27 cellular contexts compared by ENCODE assay signal in genomic region chr4:64250061-64250460, GRCh38.
"Had no signal": no experiment of that assay in that cellular context is flagged by ENCODE, and none has a peak within 500 bp of the region (broad histone marks: within the 10 kb centered on the region; RNA-seq: fewer than 3 reads in every experiment).

No MANE protein-coding gene starts in this region.

- H3K4me3 ChIP-seq: ascending aorta, colonic mucosa, esophagus squamous epithelium, heart left ventricle had no signal

- ATAC-seq: activated CD4-positive, alpha-beta T cell treated with anti-CD3 and anti-CD28 coated beads for 36 hours; activated CD8-positive, alpha-beta memory T cell treated with anti-CD3 and anti-CD28 coated beads, Interleukin-2, amount 10 ng/mL, durations not matched to agents 7 days and 5 days; activated CD8-positive, alpha-beta T cell treated with anti-CD3 and anti-CD28 coated beads, Interleukin-2, amount 10 ng/mL, durations not matched to agents 7 days and 5 days; activated naive CD4-positive, alpha-beta T cell treated with anti-CD3 and anti-CD28 coated beads, Interleukin-2, amount 50 U/mL, for 72 hours; activated T-cell treated with anti-CD3 and anti-CD28 coated beads, Interleukin-2, amount 50 U/mL, for 72 hours; heart left ventricle; T-helper 17 cell had no signal

- H3K4me1 ChIP-seq: ascending aorta, colonic mucosa, esophagus squamous epithelium, heart left ventricle had no signal

- H3K9me3 ChIP-seq: ascending aorta, colonic mucosa, esophagus squamous epithelium had no signal

- DNase-seq: activated B cell treated with CpG ODN at 0.5 μM for 24 hours; activated CD4-positive, alpha-beta memory T cell treated with anti-CD3 and anti-CD28 coated beads for 36 hours; activated CD4-positive, alpha-beta T cell treated with anti-CD3 and anti-CD28 coated beads for 36 hours; activated CD4-positive, alpha-beta T cell treated with anti-CD3 and anti-CD28 coated beads, Interleukin-2, amount 10 ng/mL, durations not matched to agents 24 days and 14 days; activated CD4-positive, CD25-positive, alpha-beta regulatory T cell treated with anti-CD3 and anti-CD28 coated beads, Interleukin-2, amount 50 U/mL, for 72 hours; activated CD8-positive, alpha-beta memory T cell treated with anti-CD3 and anti-CD28 coated beads, Interleukin-2, amount 10 ng/mL, durations not matched to agents 7 days and 5 days; activated CD8-positive, alpha-beta memory T cell treated with anti-CD3 and anti-CD28 coated beads, Interleukin-2, amount 50 U/mL, for 4 hours; activated CD8-positive, alpha-beta T cell treated with anti-CD3 and anti-CD28 coated beads, Interleukin-2, amount 10 ng/mL, durations not matched to agents 7 days and 5 days; activated gamma-delta T cell; activated naive CD4-positive, alpha-beta T cell; activated naive CD4-positive, alpha-beta T cell treated with anti-CD3 and anti-CD28 coated beads, Interleukin-2, amount 10 ng/mL, durations not matched to agents 7 days and 5 days; activated naive CD8-positive, alpha-beta T cell treated with anti-CD3 and anti-CD28 coated beads, Interleukin-2, amount 10 ng/mL, durations not matched to agents 7 days and 5 days; activated T-cell treated with anti-CD3 and anti-CD28 coated beads, Interleukin-2, amount 50 U/mL, for 1 hour; activated T-cell treated with anti-CD3 and anti-CD28 coated beads, Interleukin-2, amount 50 U/mL, for 72 hours; brain microvascular endothelial cell; colonic mucosa; effector CD8-positive, alpha-beta T cell; esophagus squamous epithelium; glutamatergic neuron; heart left ventricle; hypothalamus; T-helper 17 cell; T1000; WERI-Rb-1 had no signal

- H3K27me3 ChIP-seq: ascending aorta, brain microvascular endothelial cell, colonic mucosa, esophagus squamous epithelium, heart left ventricle had no signal

- H3K36me3 ChIP-seq: ascending aorta, brain microvascular endothelial cell, colonic mucosa, esophagus squamous epithelium, heart left ventricle, WERI-Rb-1 had no signal

- H3K27ac ChIP-seq: ascending aorta, brain microvascular endothelial cell, colonic mucosa, epithelial cell of prostate, esophagus squamous epithelium, heart left ventricle, WERI-Rb-1 had no signal
